In the genomic region with DNA sequence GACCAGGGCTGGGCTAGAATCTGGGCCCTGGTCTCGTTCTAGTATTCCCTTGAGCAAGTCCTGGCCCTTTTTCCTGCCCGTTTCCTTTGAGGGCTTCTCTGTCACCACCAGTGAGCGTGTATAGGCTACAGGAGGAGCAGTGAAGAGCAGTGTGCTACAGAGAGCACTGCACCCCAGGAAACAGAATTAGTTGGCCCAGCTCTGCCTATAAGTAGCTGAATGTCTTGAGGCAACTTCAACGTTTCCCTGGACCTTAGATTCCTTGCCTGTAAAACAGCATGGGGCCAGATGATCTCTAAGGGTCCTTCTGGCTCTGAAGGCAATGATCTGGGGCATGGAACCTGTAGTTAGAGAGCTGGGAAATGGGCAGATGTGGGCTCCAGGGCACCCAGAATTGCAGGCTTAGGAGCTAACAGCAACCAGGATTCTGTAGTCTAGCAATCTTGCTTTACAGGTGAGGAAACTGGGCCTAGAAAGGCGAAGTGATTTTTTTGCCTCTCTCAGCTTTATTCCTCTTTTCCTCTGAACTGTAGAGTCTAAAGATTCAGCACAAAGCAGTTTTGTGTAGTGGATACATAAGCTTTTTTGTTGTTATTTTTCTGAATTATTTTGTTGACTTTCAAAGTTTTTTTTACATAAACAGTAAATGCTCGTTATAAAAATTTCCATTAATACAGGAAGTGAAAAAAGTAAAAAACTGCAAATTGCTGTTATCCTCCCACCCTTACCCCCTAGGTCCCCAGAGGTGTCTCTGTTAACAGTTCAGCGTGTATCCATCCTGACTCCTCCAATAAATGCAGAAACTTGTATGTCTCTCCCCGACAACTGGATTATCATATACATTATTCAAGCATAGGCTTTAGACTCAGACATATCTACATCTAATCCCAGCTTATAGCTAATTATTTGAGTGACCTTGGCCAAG, we compare ENCODE assay signal across 1 cellular context.
TF ChIP-seq lines count a peak whose summit lies in the region.

No MANE protein-coding gene starts in this region.

TF ChIP-seq in K562, 482 proteins besides CTCF, POLR2A, EP300 and RAD21:
- TF ChIP-seq HSF4 (CRISPR knock-in tag; IDR thresholded peaks at IDR 0.05; ENCODE audit: borderline replicate concordance) (no peak), SP2 (IDR thresholded peaks at IDR 0.05; ENCODE audit: extremely low read depth, low read depth, low read length, poor library complexity, severe bottlenecking) (no peak), C11orf30 (IDR thresholded peaks at IDR 0.05; ENCODE audit: low read depth) (peak; percentile 22; the same call in 1 of the 2 replicates), ZNF644 (tag; IDR thresholded peaks at IDR 0.05; ENCODE audit: low read depth) (no peak), HDAC2 (IDR thresholded peaks at IDR 0.05) (no peak), ZNF316 (IDR thresholded peaks at IDR 0.05) (peak; percentile 50; the same call in 1 of the 2 replicates), ZNF589 (CRISPR knock-in tag; IDR thresholded peaks at IDR 0.05; ENCODE audit: low read depth) (no peak)
